ENCODE assay signal across 8 cellular contexts in genomic region chr19:10760268-10760944, GRCh38. TPM values are rescaled to one million over a fixed set of nuclear protein-coding genes. Genes with fewer than 3 reads are reported as not detected.
DNase-seq lines count a peak whose midpoint lies in the region; ATAC-seq and TF ChIP-seq lines count a peak whose summit lies in the region.

No MANE protein-coding gene starts in this region.

- peak overlapping the region; percentile 45 to 89 (median 84) for H3K27ac Mint-ChIP-seq in brain

- ATAC-seq in omental fat pad (ENCODE audit: low FRiP score): no peak

- no peak overlapping the region for H3K4me3 Mint-ChIP-seq in brain

- no peaks in the 10 kb centered on the region for H3K27me3 Mint-ChIP-seq in brain

- peaks cover 26% of the 10 kb centered on the region for H3K36me3 Mint-ChIP-seq in brain

- H3K9me3 ChIP-seq in Peyer's patch: no peaks in the 10 kb centered on the region

- peak overlapping the region; percentile 68 to 85 (median 76) for H3K27ac ChIP-seq in Peyer's patch

- peaks cover 27% of the 10 kb centered on the region for H3K4me1 Mint-ChIP-seq in brain

- no peak overlapping the region for H3K4me3 ChIP-seq in Peyer's patch

- H3K9me3 Mint-ChIP-seq in brain: no peaks in the 10 kb centered on the region

- peak in 1 of 2 donors; percentile 21 for TF ChIP-seq POLR2A in Peyer's patch (IDR thresholded peaks at IDR 0.05)

- TF ChIP-seq CTCF in GM20000 (IDR thresholded peaks at IDR 0.05; ENCODE audit: extremely low read depth, missing control alignments) (no peak), Peyer's patch (IDR thresholded peaks at IDR 0.05) (no peak), brain (conservative IDR thresholded peaks at IDR 0.05) (no peak), omental fat pad (IDR thresholded peaks at IDR 0.05) (no peak)

- no peaks in the 10 kb centered on the region for H3K27me3 ChIP-seq in Peyer's patch

- H3K36me3 ChIP-seq in Peyer's patch: peaks cover 0 to 33% (median 0%) of the 10 kb centered on the region in 3 donors

- DNase-seq in AG08395 (ENCODE audit: low spot score): peak; percentile 26
- DNase-seq in GM20000 (ENCODE audit: low spot score): peak; percentile 50
- peak; percentile 70 to 84 (median 75) for DNase-seq in Peyer's patch
- peak; percentile 27 to 41 for DNase-seq in stimulated activated CD4-positive, alpha-beta T cell treated with anti-CD3 and anti-CD28 coated beads, Interleukin-15, amount 100 ng/mL, for 48 hours (ENCODE audit: low read depth in 2 of 2)
- no peak for DNase-seq in OCI-M1 (lab: John Stamatoyannopoulos, UW)
- no peak for DNase-seq in omental fat pad (ENCODE audit: low spot score)
- DNase-seq in HPDE6-E6E7 (ENCODE audit: extremely low spot score): no peak

- H3K4me1 ChIP-seq in Peyer's patch: peaks cover 21 to 70% (median 28%) of the 10 kb centered on the region in 4 donors

RNA-seq across cellular contexts. Expression of gene DNM2, which starts 42.5 kb away (rescaled TPM):
- total RNA-seq in Peyer's patch (100 to 1,000 TPM; 353 to 827 (median 464) TPM), omental fat pad (100 to 1,000 TPM in 2 of 4 donors, 10 to 100 TPM in 2; 76.5 to 135 (median 99.9) TPM)
- polyA plus RNA-seq in brain (ENCODE audit: insufficient read depth, low read depth, low replicate concordance): 134 TPM

RNA-seq across cellular contexts. Expression of gene QTRT1, which starts 59.2 kb away (rescaled TPM):
- total RNA-seq in Peyer's patch (10 to 100 TPM; 25.9 to 85.0 (median 38.3) TPM), omental fat pad (10 to 100 TPM; 25.0 to 40.2 (median 28.9) TPM)
- polyA plus RNA-seq in brain (ENCODE audit: insufficient read depth, low read depth, low replicate concordance): 23.5 TPM

Comparison
In these comparisons a context has a peak if more than half of its experiments do, and no peak if none do; other contexts are left out.
1. DNase-seq: peak in AG08395 (single experiment), GM20000 (single experiment), Peyer's patch (3 of 3) and stimulated activated CD4-positive, alpha-beta T cell treated with anti-CD3 and anti-CD28 coated beads, Interleukin-15, amount 100 ng/mL, for 48 hours (2 of 2); none in OCI-M1 (single experiment), omental fat pad (single experiment) and HPDE6-E6E7 (single experiment).